In the genomic region with DNA sequence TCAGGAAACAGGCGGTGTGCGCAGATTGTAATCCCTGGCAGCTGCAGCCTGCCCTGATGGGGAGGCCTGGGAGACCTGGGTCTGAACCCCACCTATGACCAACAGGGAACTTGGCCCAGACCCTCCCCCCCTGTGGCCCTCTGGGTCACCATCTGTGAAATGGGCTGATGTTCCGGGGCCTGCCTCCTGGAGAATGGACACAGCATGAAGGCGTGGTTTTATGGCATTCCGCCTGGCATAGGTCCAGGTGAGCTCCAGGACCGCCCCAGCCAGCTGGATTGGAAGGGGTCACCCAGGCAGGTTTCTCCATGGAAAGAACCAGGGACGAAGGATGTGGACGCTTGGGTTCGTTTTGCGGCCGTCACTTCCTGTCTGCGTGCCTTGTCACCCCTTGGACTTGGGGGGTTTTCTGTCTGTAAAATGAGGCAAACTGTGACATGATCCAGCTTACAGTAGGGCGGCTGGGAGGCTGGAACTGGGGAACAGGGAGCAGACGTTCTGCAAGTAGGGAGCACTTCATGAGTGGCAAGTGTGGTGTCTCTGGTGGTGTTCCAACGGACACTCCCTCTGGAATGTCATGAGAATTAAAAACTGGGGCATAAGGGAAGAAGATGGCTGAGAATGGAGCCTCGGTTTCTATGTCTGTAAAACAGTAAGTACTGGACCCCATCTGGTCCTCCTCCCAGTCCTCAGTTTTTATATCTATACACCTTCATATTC, we compare ENCODE assay signal across 10 cellular contexts. TPM values are rescaled to one million over a fixed set of nuclear protein-coding genes. Genes with fewer than 3 reads are reported as not detected.
DNase-seq lines count a peak whose midpoint lies in the region; ATAC-seq and TF ChIP-seq lines count a peak whose summit lies in the region.
"Had no signal": no experiment of that assay in that cellular context is flagged by ENCODE, and none has a peak within 500 bp of the region (broad histone marks: within the 10 kb centered on the region; RNA-seq: fewer than 3 reads in every experiment).

No MANE protein-coding gene starts in this region.

- H3K4me1 Mint-ChIP-seq in CD4-positive, CD25-positive, alpha-beta regulatory T cell = peaks cover 0 to 10% (median 9%) of the 10 kb centered on the region in 4 donors
- peaks cover 11 to 13% of the 10 kb centered on the region in 2 donors for H3K4me1 Mint-ChIP-seq in effector memory CD8-positive, alpha-beta T cell (ENCODE audit: low read depth in 2 of 2)

- H3K27me3 ChIP-seq in CD4-positive, CD25-positive, alpha-beta regulatory T cell (ENCODE audit: control insufficient read depth, insufficient read depth, low read length) = peaks cover 9% of the 10 kb centered on the region
- H3K27me3 ChIP-seq in Loucy (ENCODE audit: insufficient read depth, low read length, poor library complexity, severe bottlenecking) (no peaks in the 10 kb centered on the region), neuron (ENCODE audit: insufficient read depth, low read length) (no peaks in the 10 kb centered on the region)

- no peaks in the 10 kb centered on the region for H3K36me3 ChIP-seq in CD4-positive, CD25-positive, alpha-beta regulatory T cell (ENCODE audit: control insufficient read depth, insufficient read depth, low read length)
- H3K36me3 ChIP-seq in Loucy (ENCODE audit: insufficient read depth, low read length) (no peaks in the 10 kb centered on the region), neuron (ENCODE audit: insufficient read depth, low read length) (no peaks in the 10 kb centered on the region)

- peak overlapping the region; percentile 89 for H3K4me2 ChIP-seq in Loucy (ENCODE audit: low read depth, low read length, poor library complexity, severe bottlenecking)

- H2AFZ ChIP-seq in Loucy (ENCODE audit: low read length) = no peak overlapping the region
- H2AFZ ChIP-seq in neuron (ENCODE audit: low read depth, low read length) = no peak overlapping the region

- peaks cover 12% of the 10 kb centered on the region for H3K4me1 ChIP-seq in CD4-positive, CD25-positive, alpha-beta regulatory T cell (ENCODE audit: control insufficient read depth, insufficient read depth, low read length, poor library complexity, severe bottlenecking)
- H3K4me1 ChIP-seq in Loucy (ENCODE audit: insufficient read depth, low read length, poor library complexity, severe bottlenecking) (peaks cover 53% of the 10 kb centered on the region), neuron (ENCODE audit: insufficient read depth, low read length) (peaks cover 19% of the 10 kb centered on the region)

- H3K9ac ChIP-seq in Loucy (ENCODE audit: low read depth, low read length, poor library complexity, severe bottlenecking) = peak overlapping the region; percentile 78

- peaks cover 37% of the 10 kb centered on the region for H3K27me3 Mint-ChIP-seq in CD4-positive, CD25-positive, alpha-beta regulatory T cell
- H3K27me3 Mint-ChIP-seq in effector memory CD8-positive, alpha-beta T cell = peaks cover 0 to 9% of the 10 kb centered on the region in 2 donors

- no peaks in the 10 kb centered on the region for H3K9me3 Mint-ChIP-seq in CD4-positive, CD25-positive, alpha-beta regulatory T cell
- no peaks in the 10 kb centered on the region for H3K9me3 Mint-ChIP-seq in effector memory CD8-positive, alpha-beta T cell

- H3K9me3 ChIP-seq in CD4-positive, CD25-positive, alpha-beta regulatory T cell (ENCODE audit: control insufficient read depth in 2 of 2, low read length in 2 of 2) = no peaks in the 10 kb centered on the region
- H3K9me3 ChIP-seq in Loucy (ENCODE audit: insufficient read depth, low read depth, low read length) (no peaks in the 10 kb centered on the region), neuron (ENCODE audit: low read length) (no peaks in the 10 kb centered on the region)

- H3K4me3 Mint-ChIP-seq in CD4-positive, CD25-positive, alpha-beta regulatory T cell = peak overlapping the region; percentile 73 to 85 (median 80)
- H3K4me3 Mint-ChIP-seq in effector memory CD8-positive, alpha-beta T cell = peak overlapping the region; percentile 80 to 82

- no peak for TF ChIP-seq CTCF in Loucy (conservative IDR thresholded peaks at IDR 0.05; ENCODE audit: low read length)

- no peaks in the 10 kb centered on the region for H3F3A ChIP-seq in Loucy (ENCODE audit: low read depth)

- no peaks in the 10 kb centered on the region for H3K9me2 ChIP-seq in Loucy (replicated peaks; ENCODE audit: low read depth, low read length)

- peak overlapping the region in 2 of 3 donors; percentile 55 to 56 for H3K27ac Mint-ChIP-seq in CD4-positive, CD25-positive, alpha-beta regulatory T cell
- peak overlapping the region in 1 of 2 donors; percentile 68 for H3K27ac Mint-ChIP-seq in effector memory CD8-positive, alpha-beta T cell

- no peak for DNase-seq in CD4-positive, CD25-positive, alpha-beta regulatory T cell
- no peak for DNase-seq in effector memory CD8-positive, alpha-beta T cell
- DNase-seq in HK-2 (ENCODE audit: unreplicated experiment) = no peak
- DNase-seq in central memory CD4-positive, alpha-beta T cell = no peak
- DNase-seq: activated CD4-positive, alpha-beta T cell treated with anti-CD3 and anti-CD28 coated beads for 1 hour; NCI-H187 treated with DMSO at 0.1 percent for 48 hours had no signal

- no peak overlapping the region for H3K4me3 ChIP-seq in CD4-positive, CD25-positive, alpha-beta regulatory T cell (ENCODE audit: low read depth, low read length)
- H3K4me3 ChIP-seq in Loucy (ENCODE audit: low read length, poor library complexity, severe bottlenecking) (peak overlapping the region; percentile 79), neuron (ENCODE audit: low read length) (peak overlapping the region; percentile 76)

- H3K27ac ChIP-seq in CD4-positive, CD25-positive, alpha-beta regulatory T cell (ENCODE audit: insufficient read depth, low read length, poor library complexity, severe bottlenecking) = no peak overlapping the region

- H3K36me3 Mint-ChIP-seq in CD4-positive, CD25-positive, alpha-beta regulatory T cell = no peaks in the 10 kb centered on the region
- H3K36me3 Mint-ChIP-seq in effector memory CD8-positive, alpha-beta T cell (ENCODE audit: insufficient read depth) = peaks cover 7% of the 10 kb centered on the region

- no peak for ATAC-seq in CD4-positive, CD25-positive, alpha-beta regulatory T cell (ENCODE audit: low read depth in 2 of 2)
- no peak for ATAC-seq in effector memory CD8-positive, alpha-beta T cell (replicated peaks)
- ATAC-seq in HG03520 (IDR thresholded peaks at IDR 0.05; ENCODE audit: unreplicated experiment) (no peak), HG03457 (IDR thresholded peaks at IDR 0.05; ENCODE audit: unreplicated experiment) (no peak)

- H3K79me2 ChIP-seq in Loucy (ENCODE audit: insufficient read depth, low read length) = peaks cover 58% of the 10 kb centered on the region

- peaks cover 3% of the 10 kb centered on the region for H4K20me1 ChIP-seq in Loucy (ENCODE audit: insufficient read depth, low read length, poor library complexity, severe bottlenecking)

RNA-seq across cellular contexts. Expression of a gene that starts 1.6 kb away (rescaled TPM):
- 15.3 TPM for total RNA-seq in CD4-positive, CD25-positive, alpha-beta regulatory T cell
- polyA plus RNA-seq in CD4-positive, CD25-positive, alpha-beta regulatory T cell = 10 to 100 TPM; 31.7 to 54.7 (median 47.3) TPM
